11 cellular contexts compared by ENCODE assay signal in the genomic region with DNA sequence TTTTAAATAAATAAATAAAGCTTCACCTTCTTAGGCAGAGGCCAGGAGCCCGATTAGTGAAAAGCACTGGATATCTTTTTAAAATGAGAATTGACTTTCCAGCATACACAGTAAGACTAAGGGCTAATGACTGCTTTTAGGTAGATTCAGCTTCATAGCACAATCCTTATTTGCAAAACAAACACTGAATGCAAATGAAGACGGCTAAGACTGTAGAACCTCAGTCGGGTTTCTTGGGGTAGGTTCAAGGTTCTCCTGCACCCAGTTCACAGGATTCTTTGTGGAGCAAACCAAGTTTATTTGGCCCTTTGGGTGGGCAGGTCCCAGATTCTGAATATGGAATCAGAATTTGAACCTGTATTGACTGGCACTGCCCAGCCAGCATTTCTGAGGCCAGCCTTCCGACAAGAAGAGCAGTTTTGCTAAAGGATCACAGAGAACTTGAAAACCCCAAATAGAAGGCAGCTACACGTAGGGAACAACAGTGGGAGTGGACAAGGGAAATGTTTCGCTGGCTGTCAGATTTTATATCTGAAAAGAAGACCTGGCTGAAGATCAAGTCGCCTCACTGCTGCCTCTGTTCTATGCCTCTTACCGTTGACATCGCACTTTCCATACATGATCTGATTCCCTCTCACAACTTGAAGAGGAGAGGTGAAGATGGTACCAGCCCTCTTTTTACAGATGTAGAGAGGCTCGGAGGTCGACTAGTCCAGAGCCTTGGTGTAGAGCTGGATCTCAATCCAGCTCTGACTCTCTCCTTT. TPM values are rescaled to one million over a fixed set of nuclear protein-coding genes. Genes with fewer than 3 reads are reported as not detected.
DNase-seq lines count a peak whose midpoint lies in the region; ATAC-seq and TF ChIP-seq lines count a peak whose summit lies in the region.
"Had no signal": no experiment of that assay in that cellular context is flagged by ENCODE, and none has a peak within 500 bp of the region (broad histone marks: within the 10 kb centered on the region; RNA-seq: fewer than 3 reads in every experiment).

No MANE protein-coding gene starts in this region.

- POLR2A ChIA-PET in activated CD4-positive, alpha-beta T cell treated with anti-CD3 and anti-CD28 coated beads for 36 hours (lab: Charles Lee) = interaction anchor here (0.6 kb wide), 1 partner anchor 126 kb away, joined by 4 read pairs; no protein-coding TSS in a partner anchor

- H3K9me3 ChIP-seq in OCI-LY3 (ENCODE audit: insufficient read depth, low read length) (no peaks in the 10 kb centered on the region), esophagus squamous epithelium (no peaks in the 10 kb centered on the region), parathyroid adenoma (ENCODE audit: control insufficient read depth, low read length) (no peaks in the 10 kb centered on the region)
- H3K9me3 ChIP-seq: thoracic aorta had no signal

- peak overlapping the region; percentile 58 for H3K27ac Mint-ChIP-seq in activated CD4-positive, alpha-beta T cell treated with anti-CD3 and anti-CD28 coated beads for 36 hours

- CTCF ChIA-PET in activated CD4-positive, alpha-beta T cell treated with anti-CD3 and anti-CD28 coated beads for 36 hours (lab: Charles Lee) = interaction anchor here (0.9 to 3.1 kb wide), 5 partner anchors 15 to 229 kb away, joined by 3 to 12 read pairs (median 3); no protein-coding TSS in a partner anchor

- H3K27me3 ChIP-seq in OCI-LY3 (ENCODE audit: low read depth, low read length) = no peaks in the 10 kb centered on the region
- no peaks in the 10 kb centered on the region for H3K27me3 ChIP-seq in esophagus squamous epithelium
- H3K27me3 ChIP-seq in parathyroid adenoma (ENCODE audit: control insufficient read depth, insufficient read depth, low read length) = no peaks in the 10 kb centered on the region

- H2AFZ ChIP-seq in OCI-LY3 (ENCODE audit: low read depth, low read length) = no peak overlapping the region
- peak overlapping the region; percentile 66 for H2AFZ ChIP-seq in parathyroid adenoma

- H3K27me3 Mint-ChIP-seq in activated CD4-positive, alpha-beta T cell treated with anti-CD3 and anti-CD28 coated beads for 36 hours = no peaks in the 10 kb centered on the region

- peak overlapping the region; percentile 47 for H3K4me3 Mint-ChIP-seq in activated CD4-positive, alpha-beta T cell treated with anti-CD3 and anti-CD28 coated beads for 36 hours

- H3K79me2 ChIP-seq in OCI-LY3 (ENCODE audit: low read length) (peaks cover 94% of the 10 kb centered on the region), parathyroid adenoma (peaks cover 17% of the 10 kb centered on the region)

- H3K27ac ChIP-seq in OCI-LY3 (ENCODE audit: low read length) (no peak overlapping the region), esophagus squamous epithelium (peak overlapping the region in 3 of 4 donors; percentile 66 to 74 (median 68)), parathyroid adenoma (peak overlapping the region; percentile 25)
- H3K27ac ChIP-seq: 22Rv1, thoracic aorta had no signal

- peaks cover 13% of the 10 kb centered on the region for H3K36me3 Mint-ChIP-seq in activated CD4-positive, alpha-beta T cell treated with anti-CD3 and anti-CD28 coated beads for 36 hours (ENCODE audit: low read depth)

- H3K9ac ChIP-seq in OCI-LY3 (ENCODE audit: low read length) (no peak overlapping the region), parathyroid adenoma (no peak overlapping the region)

- intact Hi-C loops in activated CD4-positive, alpha-beta T cell treated with anti-CD3 and anti-CD28 coated beads for 36 hours (cut with DNase I, micrococcal nuclease) = no loop called here
- intact Hi-C loops in esophagus squamous epithelium (cut with DNase I) = no loop called here

- no peak for DNase-seq in activated CD4-positive, alpha-beta T cell treated with anti-CD3 and anti-CD28 coated beads for 36 hours
- no peak for DNase-seq in activated CD4-positive, alpha-beta T cell treated with anti-CD3 and anti-CD28 coated beads, Interleukin-2, amount 50 U/mL, for 4 hours
- DNase-seq in esophagus squamous epithelium (lab: John Stamatoyannopoulos, UW) (no peak), NCI-H2029 treated with DMSO at 0.1 percent for 48 hours (lab: John Stamatoyannopoulos, UW) (no peak), NCI-H1436 treated with DMSO at 0.1 percent for 48 hours (lab: John Stamatoyannopoulos, UW) (no peak), HPDE6-E6E7 (ENCODE audit: extremely low spot score) (no peak)
- DNase-seq: midbrain had no signal

- H3K36me3 ChIP-seq in OCI-LY3 (replicated peaks; ENCODE audit: low read depth, low read length) (peaks cover 27% of the 10 kb centered on the region), esophagus squamous epithelium (no peaks in the 10 kb centered on the region), parathyroid adenoma (ENCODE audit: control insufficient read depth, insufficient read depth, low read length) (no peaks in the 10 kb centered on the region)
- H3K36me3 ChIP-seq: thoracic aorta had no signal

- TF ChIP-seq CTCF in OCI-LY3 (IDR thresholded peaks at IDR 0.05; ENCODE audit: low read depth, low read length) = no peak
- no peak for TF ChIP-seq CTCF in esophagus squamous epithelium (IDR thresholded peaks at IDR 0.05)
- TF ChIP-seq CTCF in parathyroid adenoma (IDR thresholded peaks at IDR 0.05) = no peak

- H3K9me3 Mint-ChIP-seq in activated CD4-positive, alpha-beta T cell treated with anti-CD3 and anti-CD28 coated beads for 36 hours (ENCODE audit: low read depth) = no peaks in the 10 kb centered on the region

- no peak for TF ChIP-seq POLR2A in esophagus squamous epithelium (IDR thresholded peaks at IDR 0.05)

- H3K4me3 ChIP-seq in OCI-LY3 (ENCODE audit: low read length) = no peak overlapping the region
- H3K4me3 ChIP-seq in esophagus squamous epithelium = peak overlapping the region in 1 of 4 donors; percentile 33
- no peak overlapping the region for H3K4me3 ChIP-seq in parathyroid adenoma (ENCODE audit: low read depth, low read length)
- H3K4me3 ChIP-seq: thoracic aorta had no signal

- peaks cover 12% of the 10 kb centered on the region; the same call in 1 of the 2 replicates for H4K20me1 ChIP-seq in OCI-LY3 (ENCODE audit: insufficient read depth, low read length)

- H3K4me1 ChIP-seq in OCI-LY3 (ENCODE audit: low read length) = peaks cover 61% of the 10 kb centered on the region
- peaks cover 5 to 86% (median 22%) of the 10 kb centered on the region in 3 donors for H3K4me1 ChIP-seq in esophagus squamous epithelium
- H3K4me1 ChIP-seq in parathyroid adenoma = peaks cover 29% of the 10 kb centered on the region

- WGBS in esophagus squamous epithelium, 2 donors = 72 to 81% methylated on average over 11 of the region's 11 CpGs

- peak overlapping the region; percentile 19 for H3K4me2 ChIP-seq in OCI-LY3 (ENCODE audit: low read length)
- no peak overlapping the region for H3K4me2 ChIP-seq in parathyroid adenoma (ENCODE audit: low read length)

- no peak for ATAC-seq in activated CD4-positive, alpha-beta T cell treated with anti-CD3 and anti-CD28 coated beads for 36 hours

- H3K4me1 Mint-ChIP-seq in activated CD4-positive, alpha-beta T cell treated with anti-CD3 and anti-CD28 coated beads for 36 hours = peaks cover 75% of the 10 kb centered on the region

RNA-seq across cellular contexts. Expression of a gene that starts 8.2 kb away (rescaled TPM):
- total RNA-seq in activated CD4-positive, alpha-beta T cell treated with anti-CD3 and anti-CD28 coated beads for 36 hours = 10 to 100 TPM; 12.2 to 14.5 TPM
- 10 to 100 TPM in 3 of 4 donors, 1 to 10 TPM in 1; 5.5 to 13.8 (median 11.5) TPM for total RNA-seq in esophagus squamous epithelium
